15 cellular contexts compared by ENCODE assay signal in the genomic region with DNA sequence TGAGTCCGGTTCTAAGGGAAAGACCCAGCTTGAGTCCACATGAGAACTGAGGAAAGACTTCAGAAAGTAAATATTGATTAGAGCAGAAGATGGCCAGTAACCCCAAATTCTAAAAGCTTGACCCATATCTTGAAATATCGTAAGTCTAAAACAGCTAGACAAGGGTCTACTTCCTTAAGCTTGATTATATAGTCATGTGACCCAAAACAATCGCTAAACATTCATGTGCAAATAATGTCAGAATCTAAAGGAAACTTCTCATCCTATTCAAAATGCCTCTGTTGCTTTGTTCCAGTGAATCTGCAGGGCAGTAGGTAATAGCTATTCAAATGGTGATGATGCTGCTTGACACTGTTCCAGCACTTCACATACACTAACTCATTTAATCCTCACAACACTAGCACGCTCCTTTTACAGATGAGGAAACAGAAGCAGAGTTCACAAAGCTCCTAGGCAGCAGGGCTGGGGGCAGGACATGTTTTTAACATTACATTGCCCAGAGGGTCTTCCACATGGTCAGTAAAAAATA. TPM values are rescaled to one million over a fixed set of nuclear protein-coding genes. Genes with fewer than 3 reads are reported as not detected.
DNase-seq lines count a peak whose midpoint lies in the region; ATAC-seq and TF ChIP-seq lines count a peak whose summit lies in the region.
"Had no signal": no experiment of that assay in that cellular context is flagged by ENCODE, and none has a peak within 500 bp of the region (broad histone marks: within the 10 kb centered on the region; RNA-seq: fewer than 3 reads in every experiment).

No MANE protein-coding gene starts in this region.

- H3K79me1 ChIP-seq in IMR-90 (ENCODE audit: low read depth in 1 of 2, low read length in 2 of 2) = peaks cover 56 to 77% of the 10 kb centered on the region in 2 experiments

- H3K4ac ChIP-seq in IMR-90 (ENCODE audit: low read depth, low read length) = no peak overlapping the region

- H3K14ac ChIP-seq in IMR-90 (replicated peaks; ENCODE audit: low read depth, low read length) = no peak overlapping the region

- dilution Hi-C loops in IMR-90 (cut with HindIII; ENCODE audit: low sequenced_read_pairs, unreplicated experiment) = no loop called here

- no peak overlapping the region for H3K23ac ChIP-seq in IMR-90 (ENCODE audit: low read depth, low read length)

- H3K27ac Mint-ChIP-seq in T-helper 2 cell treated with Interferon-gamma antibody and Interleukin-4, amounts not matched to agents 5 μg/mL and 100 μg/mL, for 36 hours = peak overlapping the region; percentile 78
- H3K27ac Mint-ChIP-seq in effector memory CD8-positive, alpha-beta T cell = peak overlapping the region; percentile 88 to 95
- H3K27ac Mint-ChIP-seq in natural killer cell = peak overlapping the region; percentile 29 to 76

- no peak for TF ChIP-seq CTCF in IMR-90 (conservative IDR thresholded peaks at IDR 0.05; ENCODE audit: low read depth, low read length)
- TF ChIP-seq CTCF in natural killer cell (IDR thresholded peaks at IDR 0.05) = no peak

- no peak overlapping the region for H3K18ac ChIP-seq in IMR-90 (ENCODE audit: low read depth, low read length)

- no peak overlapping the region for H2BK5ac ChIP-seq in IMR-90 (ENCODE audit: low read depth, low read length, poor library complexity, severe bottlenecking)

- H3K27ac ChIP-seq in IMR-90 (ENCODE audit: insufficient read depth, low read length) = no peak overlapping the region

- H2BK20ac ChIP-seq in IMR-90 (ENCODE audit: low read depth, low read length) = no peak overlapping the region

- H4K8ac ChIP-seq in IMR-90 (ENCODE audit: low read depth in 2 of 2, low read length in 2 of 2) = no peak overlapping the region

- no peak for TF ChIP-seq RAD21 in IMR-90 (IDR thresholded peaks at IDR 0.05; ENCODE audit: low read length)

- H3K9ac ChIP-seq in IMR-90 (ENCODE audit: low read depth, low read length) = no peak overlapping the region

- peak; percentile 48 for ATAC-seq in IMR-90 (ENCODE audit: low read depth)
- ATAC-seq in effector memory CD8-positive, alpha-beta T cell (replicated peaks) = no peak
- ATAC-seq in natural killer cell = no peak
- ATAC-seq in HG03432 (IDR thresholded peaks at IDR 0.05; ENCODE audit: unreplicated experiment) = no peak

- H4K91ac ChIP-seq in IMR-90 (ENCODE audit: insufficient read depth, low read depth, low read length) = no peak overlapping the region

- H2AFZ ChIP-seq in IMR-90 (replicated peaks; ENCODE audit: low read length, poor library complexity) = no peak overlapping the region

- CTCF ChIA-PET in IMR-90 (lab: Yijun Ruan, JAX) = interaction anchor here (1.4 kb wide), 1 partner anchor 127 kb away, joined by 3 read pairs; no protein-coding TSS in a partner anchor

- no peak overlapping the region for H3K4me3 Mint-ChIP-seq in T-helper 2 cell treated with Interferon-gamma antibody and Interleukin-4, amounts not matched to agents 5 μg/mL and 100 μg/mL, for 36 hours
- H3K4me3 Mint-ChIP-seq in effector memory CD8-positive, alpha-beta T cell = peak overlapping the region; percentile 20 to 42
- no peak overlapping the region for H3K4me3 Mint-ChIP-seq in natural killer cell
- H3K4me3 Mint-ChIP-seq: neural crest cell, type B pancreatic cell had no signal

- H3K27me3 Mint-ChIP-seq in T-helper 2 cell treated with Interferon-gamma antibody and Interleukin-4, amounts not matched to agents 5 μg/mL and 100 μg/mL, for 36 hours (ENCODE audit: low read depth) = no peaks in the 10 kb centered on the region
- no peaks in the 10 kb centered on the region for H3K27me3 Mint-ChIP-seq in effector memory CD8-positive, alpha-beta T cell
- no peaks in the 10 kb centered on the region for H3K27me3 Mint-ChIP-seq in natural killer cell (ENCODE audit: low read depth in 2 of 2)
- H3K27me3 Mint-ChIP-seq: type B pancreatic cell had no signal

- peaks cover 7% of the 10 kb centered on the region; the same call in 1 of the 2 replicates for H3K9me1 ChIP-seq in IMR-90 (ENCODE audit: insufficient read depth, low read length)

- no peak for DNase-seq in T-helper 2 cell treated with Interferon-gamma antibody and Interleukin-4, amounts not matched to agents 5 μg/mL and 100 μg/mL, for 36 hours (ENCODE audit: low spot score)
- DNase-seq in T-helper 2 cell (no peak), IMR-90 (peak; percentile 30), natural killer cell (no peak), NCI-H345 (lab: John Stamatoyannopoulos, UW) (no peak), SKM-1 (lab: John Stamatoyannopoulos, UW; ENCODE audit: unreplicated experiment) (no peak)
- DNase-seq in effector memory CD8-positive, alpha-beta T cell = no peak
- DNase-seq: activated CD4-positive, CD25-positive, alpha-beta regulatory T cell; activated gamma-delta T cell; DMS153; NCI-H1105; spleen had no signal

- intact Hi-C loops in IMR-90 (cut with micrococcal nuclease) (loop anchor here (5.0 kb wide), 1 partner anchor 39 kb away; no protein-coding TSS in a partner anchor), natural killer cell (cut with micrococcal nuclease) (no loop called here)

- no peak for TF ChIP-seq POLR2A in IMR-90 (IDR thresholded peaks at IDR 0.05; ENCODE audit: low read depth, low read length)

- peaks cover 23% of the 10 kb centered on the region for H3K36me3 ChIP-seq in IMR-90 (ENCODE audit: control insufficient read depth, insufficient read depth, low read length)

- no peak overlapping the region for H3K56ac ChIP-seq in IMR-90 (ENCODE audit: extremely low read depth, insufficient read depth, low read length)

- peaks cover 27% of the 10 kb centered on the region for H3K4me1 Mint-ChIP-seq in T-helper 2 cell treated with Interferon-gamma antibody and Interleukin-4, amounts not matched to agents 5 μg/mL and 100 μg/mL, for 36 hours (ENCODE audit: low read depth)
- H3K4me1 Mint-ChIP-seq in effector memory CD8-positive, alpha-beta T cell (ENCODE audit: low read depth in 2 of 2) = peaks cover 41 to 56% of the 10 kb centered on the region in 2 donors
- peaks cover 52 to 63% of the 10 kb centered on the region in 2 donors for H3K4me1 Mint-ChIP-seq in natural killer cell

- no peak overlapping the region for H4K5ac ChIP-seq in IMR-90 (ENCODE audit: low read depth, low read length)

- H3K9me3 Mint-ChIP-seq in T-helper 2 cell treated with Interferon-gamma antibody and Interleukin-4, amounts not matched to agents 5 μg/mL and 100 μg/mL, for 36 hours = no peaks in the 10 kb centered on the region
- H3K9me3 Mint-ChIP-seq in effector memory CD8-positive, alpha-beta T cell = no peaks in the 10 kb centered on the region
- no peaks in the 10 kb centered on the region for H3K9me3 Mint-ChIP-seq in natural killer cell
- H3K9me3 Mint-ChIP-seq: neural crest cell, type B pancreatic cell had no signal

- H2BK15ac ChIP-seq in IMR-90 (ENCODE audit: low read depth, low read length) = no peak overlapping the region

- no peaks in the 10 kb centered on the region for H3K27me3 ChIP-seq in IMR-90 (ENCODE audit: control insufficient read depth, insufficient read depth, low read length)
- H3K27me3 ChIP-seq: spleen had no signal

- H3K9me3 ChIP-seq in IMR-90 (ENCODE audit: control insufficient read depth, insufficient read depth, low read length) = no peaks in the 10 kb centered on the region
- H3K9me3 ChIP-seq: spleen had no signal

- WGBS in IMR-90 (ENCODE audit: extremely low coverage in 2 of 2, insufficient read length in 1 of 2), 2 experiments = 100% methylated on average over 1 of the region's 4 CpGs; no CpG with 5 or more reads in 1 of the 2 experiments

- no peak overlapping the region for H2BK120ac ChIP-seq in IMR-90 (ENCODE audit: low read depth, low read length)

- H3K4me2 ChIP-seq in IMR-90 (ENCODE audit: low read depth, low read length) = no peak overlapping the region; the same call in 1 of the 2 replicates

- POLR2A ChIA-PET in IMR-90 (lab: Charles Lee; ENCODE audit: unreplicated experiment) = no interaction called here

- no peak overlapping the region for H2AK5ac ChIP-seq in IMR-90 (ENCODE audit: low read depth, low read length)

- in situ Hi-C loops in IMR-90 (cut with MboI; ENCODE audit: low sequenced_read_pairs) = no loop called here

- H3K36me3 Mint-ChIP-seq in T-helper 2 cell treated with Interferon-gamma antibody and Interleukin-4, amounts not matched to agents 5 μg/mL and 100 μg/mL, for 36 hours (ENCODE audit: low read depth) = peaks cover 19% of the 10 kb centered on the region
- peaks cover 2% of the 10 kb centered on the region for H3K36me3 Mint-ChIP-seq in effector memory CD8-positive, alpha-beta T cell (ENCODE audit: insufficient read depth)
- no peaks in the 10 kb centered on the region for H3K36me3 Mint-ChIP-seq in natural killer cell

- no peak overlapping the region for H3K4me3 ChIP-seq in IMR-90 (ENCODE audit: insufficient read depth, low read depth, low read length)
- H3K4me3 ChIP-seq: spleen had no signal

- H2AK9ac ChIP-seq in IMR-90 (replicated peaks; ENCODE audit: low read depth, low read length, poor library complexity) = no peak overlapping the region

- peaks cover 66% of the 10 kb centered on the region for H4K20me1 ChIP-seq in IMR-90 (ENCODE audit: insufficient read depth, low read length)

- H3K4me1 ChIP-seq in IMR-90 (ENCODE audit: control insufficient read depth, insufficient read depth, low read length) = peaks cover 9% of the 10 kb centered on the region

- no TSS peak for BruUV-seq in IMR-90 (replicated peaks; lab: Mats Ljungman, UMichigan)

TF ChIP-seq in IMR-90, 13 proteins besides CTCF, POLR2A, EP300 and RAD21:
- TF ChIP-seq RCOR1 (IDR thresholded peaks at IDR 0.05; ENCODE audit: insufficient replicate concordance, low read length) (no peak), MXI1 (IDR thresholded peaks at IDR 0.05; ENCODE audit: borderline replicate concordance, low read depth, low read length) (no peak), RFX5 (IDR thresholded peaks at IDR 0.05; ENCODE audit: low read depth, low read length) (no peak)

RNA-seq across cellular contexts. Expression of gene TCF20, which starts 52.6 kb away (rescaled TPM):
- 20.0 and 23.7 TPM in 2 replicates for total RNA-seq in IMR-90 (2012; rRNA removed)
- 8.9 and 9.5 TPM in 2 replicates for polyA plus RNA-seq in IMR-90 (2012; rRNA removed)
- polyA plus RNA-seq in IMR-90 (2012; cell fraction: cytosol; rRNA removed) = 5.9 and 6.1 TPM in 2 replicates
- polyA plus RNA-seq in IMR-90 (2012; cell fraction: nucleus; rRNA removed; ENCODE audit: low replicate concordance) = 5.2 and 7.9 TPM in 2 replicates
- 10 to 100 TPM; 57.8 to 70.8 (median 69.1) TPM for total RNA-seq in natural killer cell

Comparison
In these comparisons a context has a peak if more than half of its experiments do, and no peak if none do; other contexts are left out.
1. H3K4me3 Mint-ChIP-seq: peak in effector memory CD8-positive, alpha-beta T cell (2 of 2); none in T-helper 2 cell treated with Interferon-gamma antibody and Interleukin-4, amounts not matched to agents 5 μg/mL and 100 μg/mL, for 36 hours (single experiment) and natural killer cell (single experiment).
2. Peak in every context shown above with its lines, with median percentiles within 50 percentile points of each other: H3K27ac Mint-ChIP-seq.